In genomic region chr10:126042906-126043305, GRCh38 we compare ENCODE assay signal across 21 cellular contexts.
"Had no signal": no experiment of that assay in that cellular context is flagged by ENCODE, and none has a peak within 500 bp of the region (broad histone marks: within the 10 kb centered on the region; RNA-seq: fewer than 3 reads in every experiment).

No MANE protein-coding gene starts in this region.

- H3K27ac ChIP-seq: foreskin keratinocyte, prostate gland, testis had no signal

- H3K27ac Mint-ChIP-seq: activated CD8-positive, alpha-beta memory T cell treated with anti-CD3 and anti-CD28 coated beads, Interleukin-2, amount 10 ng/mL, durations not matched to agents 7 days and 5 days; activated naive CD8-positive, alpha-beta T cell had no signal

- H3K36me3 ChIP-seq: lower lobe of right lung, prostate gland, stomach had no signal

- H3K9me3 Mint-ChIP-seq: activated T-cell treated with anti-CD3 and anti-CD28 coated beads, Interleukin-2, amount 50 U/mL, for 24 hours; central memory CD8-positive, alpha-beta T cell had no signal

- H3K4me3 Mint-ChIP-seq: activated CD8-positive, alpha-beta memory T cell treated with anti-CD3 and anti-CD28 coated beads, Interleukin-2, amount 10 ng/mL, durations not matched to agents 7 days and 5 days; activated T-cell treated with anti-CD3 and anti-CD28 coated beads, Interleukin-2, amount 50 U/mL, for 24 hours; brain; central memory CD8-positive, alpha-beta T cell had no signal

- H3K27me3 ChIP-seq: foreskin keratinocyte, stomach, testis had no signal

- H3K4me1 ChIP-seq: prostate gland, testis had no signal

- ATAC-seq: activated CD8-positive, alpha-beta memory T cell treated with anti-CD3 and anti-CD28 coated beads, Interleukin-2, amount 10 ng/mL, durations not matched to agents 7 days and 5 days had no signal

- H3K4me3 ChIP-seq: prostate gland, skin epidermis, stomach, testis had no signal

- H3K27me3 Mint-ChIP-seq: activated CD8-positive, alpha-beta memory T cell treated with anti-CD3 and anti-CD28 coated beads, Interleukin-2, amount 10 ng/mL, durations not matched to agents 7 days and 5 days; central memory CD8-positive, alpha-beta T cell had no signal

- H3K9me3 ChIP-seq: lower lobe of right lung, prostate gland, stomach, testis had no signal

- H3K4me1 Mint-ChIP-seq: central memory CD8-positive, alpha-beta T cell had no signal

- DNase-seq: activated CD4-positive, alpha-beta T cell treated with anti-CD3 and anti-CD28 coated beads, Interleukin-2, amount 50 U/mL, for 48 hours; activated CD4-positive, CD25-positive, alpha-beta regulatory T cell treated with anti-CD3 and anti-CD28 coated beads, Interleukin-2, amount 50 U/mL, for 72 hours; activated CD8-positive, alpha-beta memory T cell treated with anti-CD3 and anti-CD28 coated beads, Interleukin-2, amount 10 ng/mL, durations not matched to agents 7 days and 5 days; activated gamma-delta T cell treated with Interleukin-2 at 50 U/mL for 16 hours; activated T-cell treated with anti-CD3 and anti-CD28 coated beads, Interleukin-2, amount 50 U/mL, for 24 hours; amygdala; effector CD8-positive, alpha-beta T cell; left cardiac atrium; lower lobe of right lung; occipital lobe; stimulated activated CD4-positive, alpha-beta T cell treated with anti-CD3 and anti-CD28 coated beads, Interleukin-4, amount 100 ng/mL, for 4 hours; stimulated activated CD8-positive, alpha-beta memory T cell treated with anti-CD3 and anti-CD28 coated beads, Interleukin-4, amount 100 ng/mL, for 48 hours; stomach; T1000; testis had no signal

- H3K36me3 Mint-ChIP-seq: activated CD8-positive, alpha-beta memory T cell treated with anti-CD3 and anti-CD28 coated beads, Interleukin-2, amount 10 ng/mL, durations not matched to agents 7 days and 5 days had no signal
